In the genomic region with DNA sequence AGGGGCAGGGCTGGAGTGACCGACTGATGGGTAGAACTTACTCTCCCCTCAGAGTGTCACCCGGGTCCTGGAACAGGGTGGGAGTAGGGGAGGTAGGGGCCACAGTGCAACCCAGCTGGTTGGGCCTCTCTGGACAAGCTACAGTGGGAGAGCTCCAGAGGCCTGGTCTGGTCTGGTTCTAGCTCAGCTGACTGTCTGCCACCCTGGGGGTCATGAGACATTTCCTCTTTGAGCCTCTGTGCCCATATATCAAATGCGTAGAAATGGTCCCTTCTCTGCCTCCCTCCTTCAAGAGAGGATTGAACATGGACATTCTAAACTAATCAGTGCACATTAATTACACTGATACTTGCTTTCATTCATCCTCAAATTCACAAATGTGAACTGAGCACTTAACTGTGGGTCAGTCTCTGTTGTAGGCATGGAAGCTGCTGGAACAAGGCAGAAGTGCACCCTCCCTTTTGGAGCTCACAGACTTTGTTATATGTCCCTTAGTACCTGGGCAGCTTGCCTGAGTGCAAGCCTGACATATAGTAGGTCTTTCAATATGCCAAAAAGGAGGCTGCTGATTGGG, we compare ENCODE assay signal across 14 cellular contexts. TPM values are rescaled to one million over a fixed set of nuclear protein-coding genes. Genes with fewer than 3 reads are reported as not detected.
A peak's percentile ranks its signal among the peaks of the same experiment; 100 is the strongest.
DNase-seq lines count a peak whose midpoint lies in the region; ATAC-seq and TF ChIP-seq lines count a peak whose summit lies in the region.
"Had no signal": no experiment of that assay in that cellular context is flagged by ENCODE, and none has a peak within 500 bp of the region (broad histone marks: within the 10 kb centered on the region; RNA-seq: fewer than 3 reads in every experiment).

No MANE protein-coding gene starts in this region.

- intact Hi-C loops in activated naive CD4-positive, alpha-beta T cell treated with anti-CD3 and anti-CD28 coated beads for 36 hours (cut with micrococcal nuclease), result no loop called here
- intact Hi-C loops in posterior cingulate gyrus (cut with DNase I), result no loop called here

- no peak for DNase-seq in activated naive CD4-positive, alpha-beta T cell treated with anti-CD3 and anti-CD28 coated beads for 36 hours
- DNase-seq in activated naive CD4-positive, alpha-beta T cell treated with anti-CD3 and anti-CD28 coated beads, Interleukin-2, amount 50 U/mL, for 16 hours, result no peak
- DNase-seq in endothelial cell (ENCODE audit: low spot score), result no peak
- DNase-seq in neural progenitor cell (ENCODE audit: low spot score), result no peak
- DNase-seq in upper lobe of left lung, result no peak
- DNase-seq in anterior cingulate cortex (lab: John Stamatoyannopoulos, UW), result no peak
- DNase-seq in NCI-H2227 (lab: John Stamatoyannopoulos, UW; ENCODE audit: unreplicated experiment), result no peak
- no peak for DNase-seq in posterior cingulate gyrus
- DNase-seq: 8988T; central memory CD4-positive, alpha-beta T cell; DMS153; NCI-H510A had no signal

- H3K4me1 ChIP-seq in neural progenitor cell (peaks cover 61% of the 10 kb centered on the region), upper lobe of left lung (peaks cover 58 to 63% (median 62%) of the 10 kb centered on the region in 4 donors)

- H3K4me1 Mint-ChIP-seq in activated naive CD4-positive, alpha-beta T cell treated with anti-CD3 and anti-CD28 coated beads for 36 hours (ENCODE audit: low read depth), result no peaks in the 10 kb centered on the region
- H3K4me1 Mint-ChIP-seq in endothelial cell (ENCODE audit: unreplicated experiment) (peaks cover 48% of the 10 kb centered on the region), neural progenitor cell (peaks cover 77% of the 10 kb centered on the region)

- WGBS in upper lobe of left lung, 2 donors, result 92 to 94% methylated on average over 1 of the region's 3 CpGs

- H3K4me3 ChIP-seq in neural progenitor cell (no peak overlapping the region), upper lobe of left lung (no peak overlapping the region)
- H3K4me3 ChIP-seq: SJCRH30 had no signal

- no peaks in the 10 kb centered on the region for H3K27me3 ChIP-seq in neural progenitor cell
- no peaks in the 10 kb centered on the region for H3K27me3 ChIP-seq in upper lobe of left lung
- H3K27me3 ChIP-seq: SJCRH30 had no signal

- H3K79me2 ChIP-seq in neural progenitor cell (ENCODE audit: low read depth), result peaks cover 55% of the 10 kb centered on the region

- no peak overlapping the region for H3K9ac ChIP-seq in neural progenitor cell

- H2AFZ ChIP-seq in neural progenitor cell (replicated peaks), result no peak overlapping the region

- no peak overlapping the region for H3K4me3 Mint-ChIP-seq in activated naive CD4-positive, alpha-beta T cell treated with anti-CD3 and anti-CD28 coated beads for 36 hours
- no peak overlapping the region for H3K4me3 Mint-ChIP-seq in endothelial cell (ENCODE audit: unreplicated experiment)
- H3K4me3 Mint-ChIP-seq in neural progenitor cell, result peak overlapping the region; percentile 77

- no peaks in the 10 kb centered on the region for H3K27me3 Mint-ChIP-seq in activated naive CD4-positive, alpha-beta T cell treated with anti-CD3 and anti-CD28 coated beads for 36 hours (ENCODE audit: low read depth)
- peaks cover 10% of the 10 kb centered on the region for H3K27me3 Mint-ChIP-seq in endothelial cell (ENCODE audit: unreplicated experiment)
- H3K27me3 Mint-ChIP-seq in neural progenitor cell (ENCODE audit: insufficient read depth, low read depth), result peaks cover 2% of the 10 kb centered on the region

- TF ChIP-seq EP300 in upper lobe of left lung (IDR thresholded peaks at IDR 0.05), result no peak

- CTCF ChIA-PET in activated naive CD4-positive, alpha-beta T cell treated with anti-CD3 and anti-CD28 coated beads for 36 hours (lab: Charles Lee), result interaction anchor here (0.8 to 8.0 kb wide), 5 partner anchors 26 to 73 kb away, joined by 3 to 83 read pairs (median 4); a partner anchor contains a TSS

- H3K36me3 ChIP-seq in neural progenitor cell (no peaks in the 10 kb centered on the region), upper lobe of left lung (no peaks in the 10 kb centered on the region)

- no peak for TF ChIP-seq POLR2A in upper lobe of left lung (IDR thresholded peaks at IDR 0.05)

- peaks cover 52% of the 10 kb centered on the region for H4K20me1 ChIP-seq in neural progenitor cell (ENCODE audit: low read depth)

- H3K4me2 ChIP-seq in neural progenitor cell, result peak overlapping the region; percentile 35

- no peak for TF ChIP-seq CTCF in endothelial cell (IDR thresholded peaks at IDR 0.05; ENCODE audit: unreplicated experiment)
- no peak for TF ChIP-seq CTCF in neural progenitor cell (IDR thresholded peaks at IDR 0.05)
- TF ChIP-seq CTCF in upper lobe of left lung (IDR thresholded peaks at IDR 0.05), result no peak

- H3K27ac Mint-ChIP-seq in activated naive CD4-positive, alpha-beta T cell treated with anti-CD3 and anti-CD28 coated beads for 36 hours, result peak overlapping the region; percentile 18
- H3K27ac Mint-ChIP-seq in endothelial cell (ENCODE audit: unreplicated experiment) (peak overlapping the region; percentile 76), neural progenitor cell (peak overlapping the region; percentile 97)

- H3K9me3 ChIP-seq in neural progenitor cell (ENCODE audit: low read depth) (no peaks in the 10 kb centered on the region), upper lobe of left lung (no peaks in the 10 kb centered on the region)
- H3K9me3 ChIP-seq: SJCRH30 had no signal

- no peaks in the 10 kb centered on the region for H3K9me3 Mint-ChIP-seq in activated naive CD4-positive, alpha-beta T cell treated with anti-CD3 and anti-CD28 coated beads for 36 hours
- no peaks in the 10 kb centered on the region for H3K9me3 Mint-ChIP-seq in endothelial cell (ENCODE audit: unreplicated experiment)
- H3K9me3 Mint-ChIP-seq in neural progenitor cell, result no peaks in the 10 kb centered on the region

- H3K36me3 Mint-ChIP-seq in activated naive CD4-positive, alpha-beta T cell treated with anti-CD3 and anti-CD28 coated beads for 36 hours (ENCODE audit: low read depth), result no peaks in the 10 kb centered on the region
- H3K36me3 Mint-ChIP-seq in endothelial cell (ENCODE audit: low read depth, unreplicated experiment) (peaks cover 10% of the 10 kb centered on the region), neural progenitor cell (peaks cover 5% of the 10 kb centered on the region)

- peaks cover 40% of the 10 kb centered on the region for H3F3A ChIP-seq in neural progenitor cell (ENCODE audit: low read depth)

- no peak for ATAC-seq in upper lobe of left lung (ENCODE audit: low FRiP score in 2 of 2)
- ATAC-seq: activated CD4-positive, CD25-positive, alpha-beta regulatory T cell treated with anti-CD3 and anti-CD28 coated beads, Interleukin-2, amount 50 U/mL, for 24 hours had no signal

- H3K27ac ChIP-seq in neural progenitor cell (no peak overlapping the region), upper lobe of left lung (peak overlapping the region; percentile 63 to 76 (median 72))
- H3K27ac ChIP-seq: SJCRH30 had no signal

RNA-seq across cellular contexts. Expression of a gene that starts 25.6 kb away (rescaled TPM):
- under 1 TPM in 1 of 2 experiments, not detected in 1; 0.19 TPM for total RNA-seq in activated naive CD4-positive, alpha-beta T cell treated with anti-CD3 and anti-CD28 coated beads for 36 hours
- total RNA-seq in endothelial cell (ENCODE audit: unreplicated experiment) (93.3 TPM), neural progenitor cell (ENCODE audit: low replicate concordance) (19.9 and 41.8 TPM in 2 replicates), upper lobe of left lung (100 to 1,000 TPM in 2 of 6 donors, 10 to 100 TPM in 4; 48.1 to 140 (median 65.1) TPM)

RNA-seq across cellular contexts. Expression of a gene that starts 42.5 kb away (rescaled TPM):
- total RNA-seq in activated naive CD4-positive, alpha-beta T cell treated with anti-CD3 and anti-CD28 coated beads for 36 hours, result 10 to 100 TPM; 17.9 to 18.5 TPM
- total RNA-seq in endothelial cell (ENCODE audit: unreplicated experiment) (15.2 TPM), neural progenitor cell (ENCODE audit: low replicate concordance) (5.4 and 15.0 TPM in 2 replicates), upper lobe of left lung (10 to 100 TPM in 5 of 6 donors, 1 to 10 TPM in 1; 4.9 to 27.0 (median 19.2) TPM)

Comparison
In these comparisons a context has a peak if more than half of its experiments do, and no peak if none do; other contexts are left out.
1. H3K27ac Mint-ChIP-seq: peak in every context shown above with its lines; median percentile 97 in neural progenitor cell; 76 in endothelial cell; 18 in activated naive CD4-positive, alpha-beta T cell treated with anti-CD3 and anti-CD28 coated beads for 36 hours.
2. RNA of a gene that starts 25.6 kb away (total RNA-seq): 93.3 TPM in endothelial cell (single experiment), 48.1 to 140 TPM in upper lobe of left lung and 19.9 to 41.8 TPM in neural progenitor cell; 0.19 TPM in activated naive CD4-positive, alpha-beta T cell treated with anti-CD3 and anti-CD28 coated beads for 36 hours; every median in the first group is over 10 times any median in the second.